In genomic region chr17:44071772-44072171, GRCh38 we compare ENCODE assay signal across 8 cellular contexts. TPM values are rescaled to one million over a fixed set of nuclear protein-coding genes. Genes with fewer than 3 reads are reported as not detected.
DNase-seq lines count a peak whose midpoint lies in the region; ATAC-seq and TF ChIP-seq lines count a peak whose summit lies in the region.

No MANE protein-coding gene starts in this region.

- H3K36me3 Mint-ChIP-seq in CD4-positive, alpha-beta T cell (ENCODE audit: low read depth), result peaks cover 24% of the 10 kb centered on the region
- peaks cover 19% of the 10 kb centered on the region for H3K36me3 Mint-ChIP-seq in nephron (ENCODE audit: low read depth)

- no peaks in the 10 kb centered on the region for H3K9me3 Mint-ChIP-seq in CD4-positive, alpha-beta T cell
- H3K9me3 Mint-ChIP-seq in nephron, result no peaks in the 10 kb centered on the region

- CTCF ChIA-PET in CD4-positive, alpha-beta T cell (lab: Charles Lee), result no interaction called here

- H3K9me3 ChIP-seq in CD4-positive, alpha-beta T cell (ENCODE audit: control insufficient read depth, low read length), result no peaks in the 10 kb centered on the region

- H3K27me3 Mint-ChIP-seq in CD4-positive, alpha-beta T cell, result no peaks in the 10 kb centered on the region
- H3K27me3 Mint-ChIP-seq in nephron (ENCODE audit: low read depth), result no peaks in the 10 kb centered on the region

- DNase-seq in CD4-positive, alpha-beta T cell, result no peak
- DNase-seq in LNCaP clone FGC (ENCODE audit: low read depth), result no peak
- DNase-seq in dorsolateral prefrontal cortex, result no peak
- no peak for DNase-seq in OCI-M2 (lab: John Stamatoyannopoulos, UW; ENCODE audit: unreplicated experiment)
- no peak for DNase-seq in cerebellar nuclear complex (lab: John Stamatoyannopoulos, UW)
- DNase-seq in cerebellum (ENCODE audit: low spot score), result no peak
- DNase-seq in SW 1271 (lab: John Stamatoyannopoulos, UW), result no peak

- ATAC-seq in CD4-positive, alpha-beta T cell (ENCODE audit: poor library complexity), result no peak

- peak overlapping the region; percentile 91 for H3K27ac Mint-ChIP-seq in CD4-positive, alpha-beta T cell
- peak overlapping the region; percentile 91 to 99 (median 98) for H3K27ac Mint-ChIP-seq in nephron

- peak overlapping the region; percentile 85 for H3K4me3 Mint-ChIP-seq in CD4-positive, alpha-beta T cell
- H3K4me3 Mint-ChIP-seq in nephron, result peak overlapping the region; percentile 96 to 98 (median 97)

- intact Hi-C loops in CD4-positive, alpha-beta T cell (cut with DNase I, micrococcal nuclease), result no loop called here
- intact Hi-C loops in dorsolateral prefrontal cortex (cut with DNase I), result loop anchor here (2.0 to 5.0 kb wide), 2 partner anchors 41 to 57 kb away; partner anchors contain the start of gene TMEM101 (in 1 of the 2)

- peaks cover 41% of the 10 kb centered on the region for H3K4me1 Mint-ChIP-seq in CD4-positive, alpha-beta T cell (ENCODE audit: low read depth)
- peaks cover 34% of the 10 kb centered on the region for H3K4me1 Mint-ChIP-seq in nephron

- H3K27ac ChIP-seq in CD4-positive, alpha-beta T cell (ENCODE audit: low read depth, low read length), result no peak overlapping the region
- H3K27ac ChIP-seq in dorsolateral prefrontal cortex, result peak overlapping the region in 34 of 59 donors; percentile 3 to 97 (median 91)

- POLR2A ChIA-PET in CD4-positive, alpha-beta T cell (lab: Charles Lee), result no interaction called here

- no peak for TF ChIP-seq CTCF in CD4-positive, alpha-beta T cell (IDR thresholded peaks at IDR 0.05)
- TF ChIP-seq CTCF in LNCaP clone FGC (IDR thresholded peaks at IDR 0.05; ENCODE audit: control insufficient read depth, extremely low read depth, insufficient read depth) (no peak), dorsolateral prefrontal cortex (IDR thresholded peaks at IDR 0.05 in 54 of 56, conservative IDR thresholded peaks at IDR 0.05 in 2 of 56; ENCODE audit: low read depth in 1 of 56, partially characterized antibody in 56 of 56) (no peak), nephron (IDR thresholded peaks at IDR 0.05; ENCODE audit: unreplicated experiment in 3 of 3) (no peak)

- H3K4me3 ChIP-seq in LNCaP clone FGC (ENCODE audit: low read depth, low read length), result peak overlapping the region; percentile 68
- peak overlapping the region; percentile 57 to 96 (median 84) for H3K4me3 ChIP-seq in dorsolateral prefrontal cortex

- H3K27me3 ChIP-seq in CD4-positive, alpha-beta T cell (ENCODE audit: control insufficient read depth, insufficient read depth, low read length), result no peaks in the 10 kb centered on the region
- H3K27me3 ChIP-seq in dorsolateral prefrontal cortex, result no peaks in the 10 kb centered on the region

RNA-seq across cellular contexts. Expression of gene G6PC3, which starts 1.2 kb away (rescaled TPM):
- 1 to 10 TPM; 5.6 to 5.8 TPM for total RNA-seq in CD4-positive, alpha-beta T cell
- total RNA-seq in dorsolateral prefrontal cortex, result 10 to 100 TPM; 29.8 to 60.2 (median 41.8) TPM
- 18.0 TPM for total RNA-seq in cerebellum

RNA-seq across cellular contexts. Expression of gene LSM12, which starts 5.3 kb away (rescaled TPM):
- total RNA-seq in CD4-positive, alpha-beta T cell, result 10 to 100 TPM; 34.6 to 36.1 TPM
- total RNA-seq in dorsolateral prefrontal cortex, result 10 to 100 TPM; 27.5 to 55.0 (median 39.7) TPM
- total RNA-seq in cerebellum, result 18.1 TPM

RNA-seq across cellular contexts. Expression of gene HDAC5, which starts 51.7 kb away (rescaled TPM):
- 10 to 100 TPM; 92.0 to 92.5 TPM for total RNA-seq in CD4-positive, alpha-beta T cell
- total RNA-seq in dorsolateral prefrontal cortex, result 100 to 1,000 TPM in 88 of 120 experiments, 10 to 100 TPM in 32; 70.3 to 155 (median 110) TPM
- 42.6 TPM for total RNA-seq in cerebellum

RNA-seq across cellular contexts. Expression of gene TMEM101, which starts 57.0 kb away (rescaled TPM):
- total RNA-seq in CD4-positive, alpha-beta T cell, result 1 to 10 TPM; 8.8 to 9.7 TPM
- total RNA-seq in dorsolateral prefrontal cortex (10 to 100 TPM; 13.5 to 26.7 (median 19.9) TPM), cerebellum (25.2 TPM)

Comparison
In these comparisons a context has a peak if more than half of its experiments do, and no peak if none do; other contexts are left out.
1. intact Hi-C loops: an anchor here in dorsolateral prefrontal cortex (2.0 to 5.0 kb wide); none called in CD4-positive, alpha-beta T cell.